In genomic region chr16:70152578-70153302, GRCh38 we compare ENCODE assay signal across 23 cellular contexts. TPM values are rescaled to one million over a fixed set of nuclear protein-coding genes. Genes with fewer than 3 reads are reported as not detected.
DNase-seq lines count a peak whose midpoint lies in the region; ATAC-seq and TF ChIP-seq lines count a peak whose summit lies in the region.
"Had no signal": no experiment of that assay in that cellular context is flagged by ENCODE, and none has a peak within 500 bp of the region (broad histone marks: within the 10 kb centered on the region; RNA-seq: fewer than 3 reads in every experiment).

No MANE protein-coding gene starts in this region.

- no peak overlapping the region for H3K27ac Mint-ChIP-seq in activated CD4-positive, alpha-beta T cell treated with anti-CD3 and anti-CD28 coated beads for 36 hours
- H3K27ac Mint-ChIP-seq: activated CD8-positive, alpha-beta T cell treated with anti-CD3 and anti-CD28 coated beads, Interleukin-2, amount 10 ng/mL, durations not matched to agents 7 days and 5 days; activated naive CD4-positive, alpha-beta T cell treated with anti-CD3 and anti-CD28 coated beads, Interleukin-2, amount 50 U/mL, for 24 hours had no signal

- H3K36me3 Mint-ChIP-seq in activated CD4-positive, alpha-beta T cell treated with anti-CD3 and anti-CD28 coated beads for 36 hours (ENCODE audit: low read depth) = peaks cover 51% of the 10 kb centered on the region

- H3K9me3 ChIP-seq in SK-N-SH (no peaks in the 10 kb centered on the region), duodenal mucosa (ENCODE audit: control insufficient read depth in 1 of 2, low read length in 2 of 2) (no peaks in the 10 kb centered on the region), mucosa of rectum (ENCODE audit: control insufficient read depth in 2 of 2, low read length in 2 of 2) (no peaks in the 10 kb centered on the region), transverse colon (no peaks in the 10 kb centered on the region)
- H3K9me3 ChIP-seq: sigmoid colon, upper lobe of right lung had no signal

- CTCF ChIA-PET in SK-N-SH (lab: Yijun Ruan, JAX) = interaction anchor here (0.8 to 1.3 kb wide), 2 partner anchors 12 to 100 kb away, joined by 3 to 9 read pairs; no protein-coding TSS in a partner anchor
- CTCF ChIA-PET in activated CD4-positive, alpha-beta T cell treated with anti-CD3 and anti-CD28 coated beads for 36 hours (lab: Charles Lee) = interaction anchor here (3.1 kb wide), 1 partner anchor 10 kb away, joined by 20 read pairs; no protein-coding TSS in a partner anchor

- intact Hi-C loops in transverse colon (cut with DNase I; ENCODE audit: low total_unique reads) = no loop called here
- intact Hi-C loops in activated CD4-positive, alpha-beta T cell treated with anti-CD3 and anti-CD28 coated beads for 36 hours (cut with DNase I, micrococcal nuclease) = no loop called here

- WGBS in SK-N-SH (ENCODE audit: low lambda C conversion rate) = 96% methylated on average over 13 of the region's 13 CpGs
- 59 to 72% methylated on average over 9 to 13 of the region's 13 CpGs for WGBS in transverse colon (ENCODE audit: low coverage in 1 of 2), 2 donors

- TF ChIP-seq CTCF in SK-N-SH (IDR thresholded peaks at IDR 0.05) (no peak), transverse colon (IDR thresholded peaks at IDR 0.05) (no peak)

- H3K9me3 Mint-ChIP-seq in activated CD4-positive, alpha-beta T cell treated with anti-CD3 and anti-CD28 coated beads for 36 hours (ENCODE audit: low read depth) = no peaks in the 10 kb centered on the region
- H3K9me3 Mint-ChIP-seq: activated naive CD4-positive, alpha-beta T cell treated with anti-CD3 and anti-CD28 coated beads, Interleukin-2, amount 50 U/mL, for 24 hours had no signal

- H3K4me3 ChIP-seq in SK-N-SH (ENCODE audit: low read depth in 2 of 2, low read length in 1 of 2) (no peak overlapping the region), duodenal mucosa (ENCODE audit: low read depth in 1 of 2, low read length in 2 of 2) (peak overlapping the region; percentile 26 to 33), mucosa of rectum (ENCODE audit: low read length in 2 of 2) (peak overlapping the region; percentile 4 to 64), transverse colon (peak overlapping the region in 1 of 4 donors; percentile 5)
- H3K4me3 ChIP-seq: sigmoid colon, upper lobe of right lung had no signal

- H3F3A ChIP-seq in SK-N-SH (replicated peaks; ENCODE audit: insufficient read depth) = no peaks in the 10 kb centered on the region

- no peak overlapping the region for H3K4me2 ChIP-seq in SK-N-SH

- H3K27ac ChIP-seq in SK-N-SH (ENCODE audit: low read depth in 2 of 2, low read length in 1 of 2) = no peak overlapping the region
- H3K27ac ChIP-seq in duodenal mucosa (ENCODE audit: low read depth, low read length) = peak overlapping the region; percentile 34
- peak overlapping the region; percentile 53 to 90 for H3K27ac ChIP-seq in mucosa of rectum (ENCODE audit: low read depth in 2 of 2, low read length in 2 of 2)
- H3K27ac ChIP-seq in transverse colon = peak overlapping the region; percentile 54 to 71 (median 64)
- H3K27ac ChIP-seq: sigmoid colon, upper lobe of right lung had no signal

- no peak for TF ChIP-seq RAD21 in SK-N-SH (IDR thresholded peaks at IDR 0.05; ENCODE audit: low read length)

- H3K36me3 ChIP-seq in SK-N-SH (replicated peaks in 1 of 2; ENCODE audit: control insufficient read depth in 1 of 2, insufficient read depth in 2 of 2, low read length in 1 of 2) (peaks cover 46 to 54% of the 10 kb centered on the region in 2 experiments), duodenal mucosa (ENCODE audit: control insufficient read depth in 1 of 2, insufficient read depth in 2 of 2, low read length in 2 of 2) (peaks cover 29 to 89% of the 10 kb centered on the region in 2 donors), mucosa of rectum (ENCODE audit: control insufficient read depth in 2 of 2, insufficient read depth in 2 of 2, low read length in 2 of 2) (peaks cover 68 to 77% of the 10 kb centered on the region in 2 donors), transverse colon (peaks cover 0 to 89% (median 40%) of the 10 kb centered on the region in 4 donors)

- no peak overlapping the region for H3K4me3 Mint-ChIP-seq in activated CD4-positive, alpha-beta T cell treated with anti-CD3 and anti-CD28 coated beads for 36 hours
- H3K4me3 Mint-ChIP-seq: activated CD8-positive, alpha-beta T cell treated with anti-CD3 and anti-CD28 coated beads, Interleukin-2, amount 10 ng/mL, durations not matched to agents 7 days and 5 days; activated naive CD4-positive, alpha-beta T cell treated with anti-CD3 and anti-CD28 coated beads, Interleukin-2, amount 50 U/mL, for 24 hours had no signal

- H3K79me2 ChIP-seq in SK-N-SH (ENCODE audit: insufficient read depth) = no peaks in the 10 kb centered on the region

- no peaks in the 10 kb centered on the region for H3K4me1 Mint-ChIP-seq in activated CD4-positive, alpha-beta T cell treated with anti-CD3 and anti-CD28 coated beads for 36 hours
- H3K4me1 Mint-ChIP-seq: activated naive CD4-positive, alpha-beta T cell treated with anti-CD3 and anti-CD28 coated beads, Interleukin-2, amount 50 U/mL, for 24 hours had no signal

- POLR2A ChIA-PET in SK-N-SH (lab: Yijun Ruan, JAX) = interaction anchor here (0.5 kb wide), 1 partner anchor 191 kb away, joined by 4 read pairs; no protein-coding TSS in a partner anchor
- POLR2A ChIA-PET in activated CD4-positive, alpha-beta T cell treated with anti-CD3 and anti-CD28 coated beads for 36 hours (lab: Charles Lee) = interaction anchor here (0.5 to 0.6 kb wide), 2 partner anchors 815 to 1809 kb away, joined by 3 to 4 read pairs; no protein-coding TSS in a partner anchor

- H3K27me3 ChIP-seq in SK-N-SH (ENCODE audit: insufficient read depth) (no peaks in the 10 kb centered on the region), duodenal mucosa (ENCODE audit: control insufficient read depth in 1 of 2, insufficient read depth in 2 of 2, low read length in 2 of 2) (no peaks in the 10 kb centered on the region), mucosa of rectum (ENCODE audit: control insufficient read depth in 2 of 2, insufficient read depth in 2 of 2, low read length in 2 of 2) (no peaks in the 10 kb centered on the region), transverse colon (no peaks in the 10 kb centered on the region)
- H3K27me3 ChIP-seq: sigmoid colon, upper lobe of right lung had no signal

- TF ChIP-seq POLR2A in transverse colon (IDR thresholded peaks at IDR 0.05) = no peak

- no peak for ATAC-seq in SK-N-SH treated with all-trans-retinoic acid at 6 μM for 48 hours
- ATAC-seq in activated CD4-positive, alpha-beta T cell treated with anti-CD3 and anti-CD28 coated beads for 36 hours = no peak
- ATAC-seq: activated CD8-positive, alpha-beta T cell treated with anti-CD3 and anti-CD28 coated beads, Interleukin-2, amount 10 ng/mL, durations not matched to agents 7 days and 5 days; stimulated activated naive CD8-positive, alpha-beta T cell treated with anti-CD3 and anti-CD28 coated beads, Interleukin-15, Interleukin-2, amounts not matched to agents 100 U/mL and 50 U/mL, for 24 hours; upper lobe of right lung had no signal

- in situ Hi-C loops in transverse colon (cut with MboI; ENCODE audit: low pct_ligation_motif_present in 1 of 4, low pct_unique_long_range_greater_than_20kb in 1 of 4, low sequenced_read_pairs in 3 of 4) = loop anchor here in 1 of 4 donors (25.0 kb wide), 1 partner anchor 110 kb away; the partner anchor contains the start of gene EXOSC6

- H2AFZ ChIP-seq in SK-N-SH (ENCODE audit: low read depth) = no peak overlapping the region

- no peaks in the 10 kb centered on the region for H3K9me2 ChIP-seq in SK-N-SH

- H4K20me1 ChIP-seq in SK-N-SH (ENCODE audit: insufficient read depth) = no peaks in the 10 kb centered on the region

- H3K4me1 ChIP-seq in SK-N-SH (ENCODE audit: control insufficient read depth in 1 of 2, insufficient read depth in 2 of 2, low read depth in 1 of 2, low read length in 1 of 2) = no peaks in the 10 kb centered on the region
- H3K4me1 ChIP-seq in duodenal mucosa (ENCODE audit: control insufficient read depth in 1 of 2, insufficient read depth in 2 of 2, low read length in 2 of 2) = peaks cover 15 to 18% of the 10 kb centered on the region in 2 donors
- H3K4me1 ChIP-seq in mucosa of rectum (ENCODE audit: control insufficient read depth in 2 of 2, insufficient read depth in 2 of 2, low read length in 2 of 2) = peaks cover 13 to 19% of the 10 kb centered on the region in 2 donors
- H3K4me1 ChIP-seq in transverse colon = peaks cover 3 to 19% (median 12%) of the 10 kb centered on the region in 4 donors
- H3K4me1 ChIP-seq: sigmoid colon, upper lobe of right lung had no signal

- TF ChIP-seq EP300 in SK-N-SH (IDR thresholded peaks at IDR 0.05; ENCODE audit: borderline replicate concordance in 1 of 2, low read depth in 1 of 2, low read length in 1 of 2) (no peak), transverse colon (IDR thresholded peaks at IDR 0.05; ENCODE audit: low read depth) (no peak)

- no peaks in the 10 kb centered on the region for H3K27me3 Mint-ChIP-seq in activated CD4-positive, alpha-beta T cell treated with anti-CD3 and anti-CD28 coated beads for 36 hours
- H3K27me3 Mint-ChIP-seq: activated naive CD4-positive, alpha-beta T cell treated with anti-CD3 and anti-CD28 coated beads, Interleukin-2, amount 50 U/mL, for 24 hours had no signal

- no peak overlapping the region for H3K9ac ChIP-seq in SK-N-SH
- H3K9ac ChIP-seq in duodenal mucosa (ENCODE audit: low read depth in 1 of 2, low read length in 2 of 2) = peak overlapping the region in 1 of 2 donors; percentile 22
- peak overlapping the region in 1 of 2 donors; percentile 66 for H3K9ac ChIP-seq in mucosa of rectum (ENCODE audit: low read depth in 1 of 2, low read length in 2 of 2)

- peak; percentile 3 for DNase-seq in SK-N-SH
- DNase-seq in transverse colon = no peak
- no peak for DNase-seq in epidermal melanocyte (ENCODE audit: insufficient read length, low spot score)
- no peak for DNase-seq in activated CD4-positive, alpha-beta T cell treated with anti-CD3 and anti-CD28 coated beads for 36 hours
- DNase-seq in DMS53 (lab: John Stamatoyannopoulos, UW) = no peak
- DNase-seq: activated CD4-positive, CD25-positive, alpha-beta regulatory T cell; activated CD8-positive, alpha-beta T cell treated with anti-CD3 and anti-CD28 coated beads, Interleukin-2, amount 10 ng/mL, durations not matched to agents 7 days and 5 days; activated T-cell treated with anti-CD3 and anti-CD28 coated beads, Interleukin-2, amount 50 U/mL, for 48 hours; foreskin fibroblast; NCI-H1436; NCI-H774; OCI-M1; SHP77 treated with DMSO at 0.1 percent for 48 hours; sigmoid colon; stimulated activated CD4-positive, alpha-beta T cell treated with anti-CD3 and anti-CD28 coated beads, Interleukin-1b, Interleukin-23, amount 100 ng/mL, for 48 hours; stimulated activated naive CD8-positive, alpha-beta T cell treated with anti-CD3 and anti-CD28 coated beads, Interleukin-15, Interleukin-2, amounts not matched to agents 100 U/mL and 50 U/mL, for 24 hours; upper lobe of right lung had no signal

RNA-seq across cellular contexts. Expression of gene CLEC18C, which starts 20.8 kb away (rescaled TPM):
- polyA plus RNA-seq in SK-N-SH (2012; rRNA removed) = 0.08 and 0.23 TPM in 2 replicates
- not detected in 2 replicates for polyA plus RNA-seq in SK-N-SH (2012; cell fraction: cytosol; rRNA removed)
- polyA plus RNA-seq in SK-N-SH (2012; cell fraction: nucleus; rRNA removed) = 0.41 and 1.3 TPM in 2 replicates
- total RNA-seq in transverse colon = 1 to 10 TPM in 1 of 4 donors, under 1 TPM in 2, not detected in 1; 0.55 to 4.1 (median 0.79) TPM
- total RNA-seq in activated CD4-positive, alpha-beta T cell treated with anti-CD3 and anti-CD28 coated beads for 36 hours = under 1 TPM in 1 of 2 experiments, not detected in 1; 0.25 TPM
- total RNA-seq: G401, M059J, sigmoid colon, upper lobe of right lung had no signal

RNA-seq across cellular contexts. Expression of gene PDPR, which starts 38.6 kb away (rescaled TPM):
- 17.1 and 24.2 TPM in 2 replicates for polyA plus RNA-seq in SK-N-SH (2012; rRNA removed)
- 9.5 and 11.6 TPM in 2 replicates for polyA plus RNA-seq in SK-N-SH (2012; cell fraction: cytosol; rRNA removed)
- 55.0 and 66.2 TPM in 2 replicates for polyA plus RNA-seq in SK-N-SH (2012; cell fraction: nucleus; rRNA removed)
- total RNA-seq in transverse colon = 10 to 100 TPM; 29.1 to 36.2 (median 31.7) TPM
- total RNA-seq in activated CD4-positive, alpha-beta T cell treated with anti-CD3 and anti-CD28 coated beads for 36 hours = 10 to 100 TPM; 26.4 to 26.7 TPM

Comparison
In these comparisons a context has a peak if more than half of its experiments do, and no peak if none do; other contexts are left out.
1. H3K27ac ChIP-seq: peak in duodenal mucosa (single experiment), mucosa of rectum (2 of 2) and transverse colon (4 of 4); none in SK-N-SH (0 of 2).
2. H3K4me3 ChIP-seq: peak in duodenal mucosa (2 of 2) and mucosa of rectum (2 of 2); none in SK-N-SH (0 of 2).